ENCODE assay signal across 23 cellular contexts in genomic region chr11:122285444-122285843, GRCh38.
"Had no signal": no experiment of that assay in that cellular context is flagged by ENCODE, and none has a peak within 500 bp of the region (broad histone marks: within the 10 kb centered on the region; RNA-seq: fewer than 3 reads in every experiment).

No MANE protein-coding gene starts in this region.

- H3K4me3 Mint-ChIP-seq: activated CD4-positive, alpha-beta memory T cell treated with anti-CD3 and anti-CD28 coated beads for 36 hours; activated CD4-positive, alpha-beta T cell treated with anti-CD3 and anti-CD28 coated beads, Interleukin-2, amount 10 ng/mL, durations not matched to agents 24 days and 14 days; activated naive CD4-positive, alpha-beta T cell treated with anti-CD3 and anti-CD28 coated beads for 36 hours; activated naive CD8-positive, alpha-beta T cell treated with anti-CD3 and anti-CD28 coated beads, Interleukin-2, amount 10 ng/mL, durations not matched to agents 7 days and 5 days; activated T-helper 1 cell treated with anti-CD3 and anti-CD28 coated beads, Interleukin-12 subunit alpha, Interleukin-12 subunit beta, Interleukin-2, Interleukin-4 antibody, amounts not matched to agents 30 ng/mL and 10 ng/mL and 1 ng/mL, durations not matched to agents 14 hours and 24 hours and 36 hours; endodermal cell; nephron had no signal

- H3K9me3 Mint-ChIP-seq: activated CD4-positive, alpha-beta memory T cell treated with anti-CD3 and anti-CD28 coated beads for 36 hours; activated CD4-positive, alpha-beta T cell treated with anti-CD3 and anti-CD28 coated beads, Interleukin-2, amount 10 ng/mL, durations not matched to agents 24 days and 14 days; activated naive CD4-positive, alpha-beta T cell treated with anti-CD3 and anti-CD28 coated beads for 36 hours; activated naive CD8-positive, alpha-beta T cell treated with anti-CD3 and anti-CD28 coated beads, Interleukin-2, amount 10 ng/mL, durations not matched to agents 7 days and 5 days; activated T-helper 1 cell treated with anti-CD3 and anti-CD28 coated beads, Interleukin-12 subunit alpha, Interleukin-12 subunit beta, Interleukin-2, Interleukin-4 antibody, amounts not matched to agents 30 ng/mL and 10 ng/mL and 1 ng/mL, durations not matched to agents 14 hours and 24 hours and 36 hours; endodermal cell; nephron had no signal

- H3K4me1 Mint-ChIP-seq: activated CD4-positive, alpha-beta T cell treated with anti-CD3 and anti-CD28 coated beads, Interleukin-2, amount 10 ng/mL, durations not matched to agents 24 days and 14 days; activated naive CD8-positive, alpha-beta T cell treated with anti-CD3 and anti-CD28 coated beads, Interleukin-2, amount 10 ng/mL, durations not matched to agents 7 days and 5 days had no signal

- H3K4me1 ChIP-seq: left lung, parathyroid adenoma, right atrium auricular region had no signal

- H3K36me3 ChIP-seq: left lung, right atrium auricular region, tibial nerve had no signal

- H3K27me3 Mint-ChIP-seq: activated CD4-positive, alpha-beta memory T cell treated with anti-CD3 and anti-CD28 coated beads for 36 hours; activated CD4-positive, alpha-beta T cell treated with anti-CD3 and anti-CD28 coated beads, Interleukin-2, amount 10 ng/mL, durations not matched to agents 24 days and 14 days; activated naive CD8-positive, alpha-beta T cell treated with anti-CD3 and anti-CD28 coated beads, Interleukin-2, amount 10 ng/mL, durations not matched to agents 7 days and 5 days had no signal

- H3K9me3 ChIP-seq: left lung, right atrium auricular region, tibial nerve had no signal

- DNase-seq: activated CD4-positive, alpha-beta memory T cell treated with anti-CD3 and anti-CD28 coated beads for 36 hours; activated CD4-positive, alpha-beta T cell treated with anti-CD3 and anti-CD28 coated beads, Interleukin-2, amount 10 ng/mL, durations not matched to agents 24 days and 14 days; activated CD4-positive, CD25-positive, alpha-beta regulatory T cell treated with anti-CD3 and anti-CD28 coated beads, Interleukin-2, amount 50 U/mL, for 72 hours; activated CD8-positive, alpha-beta memory T cell treated with anti-CD3 and anti-CD28 coated beads, Interleukin-2, amount 50 U/mL, for 4 hours; activated effector memory CD4-positive, alpha-beta T cell treated with anti-CD3 and anti-CD28 coated beads, Interleukin-2, amount 50 U/mL, for 16 hours; activated naive CD4-positive, alpha-beta T cell treated with anti-CD3 and anti-CD28 coated beads for 36 hours; activated naive CD8-positive, alpha-beta T cell treated with anti-CD3 and anti-CD28 coated beads, Interleukin-2, amount 10 ng/mL, durations not matched to agents 7 days and 5 days; activated T-cell treated with anti-CD3 and anti-CD28 coated beads, Interleukin-2, amount 50 U/mL, for 1 hour; central memory CD4-positive, alpha-beta T cell; endodermal cell; left lung; occipital lobe; stimulated activated CD4-positive, alpha-beta T cell treated with anti-CD3 and anti-CD28 coated beads, Interleukin-15, amount 100 ng/mL, for 24 hours; stimulated activated CD4-positive, alpha-beta T cell treated with anti-CD3 and anti-CD28 coated beads, Interleukin-2, amount 100 ng/mL, for 24 hours; stimulated activated naive CD4-positive, alpha-beta T cell; T-helper 2 cell had no signal

- ATAC-seq: esophagus mucosa, left lung had no signal

- H3K4me3 ChIP-seq: left lung, right atrium auricular region, smooth muscle cell, tibial nerve had no signal

- H2AFZ ChIP-seq: parathyroid adenoma had no signal

- H3K27ac ChIP-seq: left lung, parathyroid adenoma, right atrium auricular region, tibial nerve had no signal

- H3K27me3 ChIP-seq: left lung, right atrium auricular region, tibial nerve had no signal

- H3K27ac Mint-ChIP-seq: activated CD4-positive, alpha-beta memory T cell treated with anti-CD3 and anti-CD28 coated beads for 36 hours; activated CD4-positive, alpha-beta T cell treated with anti-CD3 and anti-CD28 coated beads, Interleukin-2, amount 10 ng/mL, durations not matched to agents 24 days and 14 days; activated naive CD4-positive, alpha-beta T cell treated with anti-CD3 and anti-CD28 coated beads for 36 hours; activated naive CD8-positive, alpha-beta T cell treated with anti-CD3 and anti-CD28 coated beads, Interleukin-2, amount 10 ng/mL, durations not matched to agents 7 days and 5 days; activated T-helper 1 cell treated with anti-CD3 and anti-CD28 coated beads, Interleukin-12 subunit alpha, Interleukin-12 subunit beta, Interleukin-2, Interleukin-4 antibody, amounts not matched to agents 30 ng/mL and 10 ng/mL and 1 ng/mL, durations not matched to agents 14 hours and 24 hours and 36 hours; endodermal cell; nephron had no signal

- H3K36me3 Mint-ChIP-seq: activated CD4-positive, alpha-beta memory T cell treated with anti-CD3 and anti-CD28 coated beads for 36 hours; activated naive CD8-positive, alpha-beta T cell treated with anti-CD3 and anti-CD28 coated beads, Interleukin-2, amount 10 ng/mL, durations not matched to agents 7 days and 5 days had no signal
